Comparison of ENCODE assay signal across 1 cellular context in genomic region chr11:58770627-58771457, GRCh38.
TF ChIP-seq lines count a peak whose summit lies in the region.

No MANE protein-coding gene starts in this region.

TF ChIP-seq in K562, 482 proteins besides CTCF, POLR2A, EP300 and RAD21 (continues in another document):
- no peak for TF ChIP-seq HNRNPLL (IDR thresholded peaks at IDR 0.05; ENCODE audit: low read depth, low read length, poor library complexity, severe bottlenecking)
- no peak for TF ChIP-seq ZNF551 (CRISPR knock-in tag; IDR thresholded peaks at IDR 0.05)
- TF ChIP-seq HMG20A (CRISPR knock-in tag; conservative IDR thresholded peaks at IDR 0.05): no peak
- no peak for TF ChIP-seq SMAD2 (IDR thresholded peaks at IDR 0.05; ENCODE audit: low read depth, low read length)
- peak; percentile 17; the same call in 1 of the 2 replicates for TF ChIP-seq TAF7 (tag; IDR thresholded peaks at IDR 0.05)
- peak; percentile 32; the same call in 1 of the 2 replicates for TF ChIP-seq ERF (CRISPR knock-in tag; IDR thresholded peaks at IDR 0.05)
- no peak; the same call in 1 of the 2 replicates for TF ChIP-seq EGR1 (conservative IDR thresholded peaks at IDR 0.05)
- TF ChIP-seq HMBOX1 (IDR thresholded peaks at IDR 0.05): peak; percentile 97
- TF ChIP-seq MGA (IDR thresholded peaks at IDR 0.05): peak; percentile 92
- TF ChIP-seq MEIS2 (IDR thresholded peaks at IDR 0.05; ENCODE audit: partially characterized antibody): peak; percentile 76
- TF ChIP-seq FOXO4 (CRISPR knock-in tag; IDR thresholded peaks at IDR 0.05): no peak
- TF ChIP-seq ZFX (CRISPR knock-in tag; IDR thresholded peaks at IDR 0.05): peak; percentile 83
- TF ChIP-seq PHF20 (IDR thresholded peaks at IDR 0.05; ENCODE audit: partially characterized antibody): no peak
- peak; percentile 88; the same call in 1 of the 2 replicates for TF ChIP-seq ZNF592 (IDR thresholded peaks at IDR 0.05)
- no peak for TF ChIP-seq ZNF583 (CRISPR knock-in tag; IDR thresholded peaks at IDR 0.05)
- no peak for TF ChIP-seq FOXJ2 (tag; IDR thresholded peaks at IDR 0.05)
- TF ChIP-seq TRIM25 (IDR thresholded peaks at IDR 0.05; ENCODE audit: borderline replicate concordance): no peak
- TF ChIP-seq PCBP1 (IDR thresholded peaks at IDR 0.05; ENCODE audit: low read depth, low read length, poor library complexity, severe bottlenecking): no peak
- TF ChIP-seq CCAR2 (IDR thresholded peaks at IDR 0.05; ENCODE audit: low read depth, low read length): no peak
- no peak for TF ChIP-seq ZNF764 (CRISPR knock-in tag; IDR thresholded peaks at IDR 0.05; ENCODE audit: low read depth)
- TF ChIP-seq ZNF280B (CRISPR knock-in tag; IDR thresholded peaks at IDR 0.05): no peak
- no peak for TF ChIP-seq CBX5 (IDR thresholded peaks at IDR 0.05; ENCODE audit: borderline replicate concordance, low read depth)
- TF ChIP-seq ELF2 (CRISPR knock-in tag; IDR thresholded peaks at IDR 0.05): peak; percentile 59; the same call in 1 of the 2 replicates
- TF ChIP-seq ZC3H8 (IDR thresholded peaks at IDR 0.05): no peak
- TF ChIP-seq HES1 (IDR thresholded peaks at IDR 0.05; ENCODE audit: low read depth): no peak
- TF ChIP-seq ZNF511 (CRISPR knock-in tag; IDR thresholded peaks at IDR 0.05): peak; percentile 24; the same call in 1 of the 2 replicates
- TF ChIP-seq MXI1 (IDR thresholded peaks at IDR 0.05; ENCODE audit: low read depth, low read length): no peak
- TF ChIP-seq RBM17 (IDR thresholded peaks at IDR 0.05; ENCODE audit: borderline replicate concordance, low read depth, low read length): no peak
- TF ChIP-seq MNT (conservative IDR thresholded peaks at IDR 0.05): peak; percentile 79 to 82
- no peak for TF ChIP-seq SLC30A9 (CRISPR knock-in tag; IDR thresholded peaks at IDR 0.05)
- TF ChIP-seq TEAD2 (tag; IDR thresholded peaks at IDR 0.05): peak; percentile 31; the same call in 1 of the 2 replicates
- peak; percentile 23; the same call in 1 of the 2 replicates for TF ChIP-seq MTA2 (IDR thresholded peaks at IDR 0.05; ENCODE audit: low read depth)
- TF ChIP-seq MAFK (IDR thresholded peaks at IDR 0.05; ENCODE audit: low read length): no peak; the same call in 1 of the 2 replicates
